33 cellular contexts compared by ENCODE assay signal in the genomic region with DNA sequence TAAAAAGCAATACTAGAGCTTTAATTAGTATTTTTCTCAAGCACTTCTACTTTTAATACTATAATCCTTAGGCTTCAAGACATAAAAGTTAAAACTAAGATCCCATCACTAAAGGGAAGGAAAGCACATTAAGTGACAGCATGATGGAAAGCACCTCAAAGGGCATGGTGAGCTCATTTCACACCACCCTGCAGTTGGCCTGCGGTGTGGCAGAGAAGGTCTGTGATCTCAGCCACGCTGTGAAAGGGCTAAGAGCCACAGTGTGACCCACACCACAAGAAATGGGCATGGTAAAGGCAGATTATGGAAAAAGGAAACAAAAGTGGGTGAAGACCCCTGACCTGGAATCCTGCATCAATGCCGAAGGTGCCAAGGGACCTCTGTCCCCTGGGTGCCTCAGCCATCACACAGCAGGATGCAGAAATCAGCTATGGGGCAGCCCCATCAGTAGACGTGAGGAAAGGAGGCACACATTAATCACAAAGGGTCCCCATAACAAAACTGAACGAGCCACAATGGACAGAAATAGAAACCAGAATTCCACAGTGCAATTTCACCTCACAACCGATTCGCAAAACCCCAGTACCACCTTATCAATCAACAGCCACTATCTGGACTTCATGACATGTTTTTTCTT.
"Had no signal": no experiment of that assay in that cellular context is flagged by ENCODE, and none has a peak within 500 bp of the region (broad histone marks: within the 10 kb centered on the region; RNA-seq: fewer than 3 reads in every experiment).

No MANE protein-coding gene starts in this region.

- H3K4me3 Mint-ChIP-seq: activated naive CD4-positive, alpha-beta T cell treated with anti-CD3 and anti-CD28 coated beads, Interleukin-2, amount 10 ng/mL, durations not matched to agents 7 days and 5 days; activated naive CD8-positive, alpha-beta T cell; activated T-cell treated with anti-CD3 and anti-CD28 coated beads, Interleukin-2, amount 50 U/mL, for 4 hours; T-cell had no signal

- H3K4me3 ChIP-seq: ascending aorta, cardiac muscle cell, Peyer's patch, SJSA1 had no signal

- H3K27ac Mint-ChIP-seq: activated naive CD4-positive, alpha-beta T cell treated with anti-CD3 and anti-CD28 coated beads, Interleukin-2, amount 10 ng/mL, durations not matched to agents 7 days and 5 days; activated naive CD8-positive, alpha-beta T cell; T-cell had no signal

- H3K27me3 Mint-ChIP-seq: activated naive CD4-positive, alpha-beta T cell treated with anti-CD3 and anti-CD28 coated beads, Interleukin-2, amount 10 ng/mL, durations not matched to agents 7 days and 5 days; activated naive CD8-positive, alpha-beta T cell; T-cell had no signal

- H3K4me1 Mint-ChIP-seq: activated naive CD4-positive, alpha-beta T cell treated with anti-CD3 and anti-CD28 coated beads, Interleukin-2, amount 10 ng/mL, durations not matched to agents 7 days and 5 days; T-cell had no signal

- H3K27ac ChIP-seq: ascending aorta, cardiac muscle cell, KMS-11, Peyer's patch, SJSA1, WERI-Rb-1 had no signal

- H3K9me3 ChIP-seq: ascending aorta, Peyer's patch, SJSA1 had no signal

- H3K9me3 Mint-ChIP-seq: activated naive CD4-positive, alpha-beta T cell treated with anti-CD3 and anti-CD28 coated beads, Interleukin-2, amount 10 ng/mL, durations not matched to agents 7 days and 5 days; activated T-cell treated with anti-CD3 and anti-CD28 coated beads, Interleukin-2, amount 50 U/mL, for 4 hours; T-cell had no signal

- H3K4me1 ChIP-seq: ascending aorta, Peyer's patch, SJSA1 had no signal

- ATAC-seq: activated T-cell treated with anti-CD3 and anti-CD28 coated beads, Interleukin-2, amount 50 U/mL, for 4 hours; PC-3; SK-N-SH treated with all-trans-retinoic acid at 6 μM for 48 hours; T-cell had no signal

- DNase-seq: activated CD4-positive, alpha-beta T cell treated with anti-CD3 and anti-CD28 coated beads for 1 hour; activated CD4-positive, alpha-beta T cell treated with anti-CD3 and anti-CD28 coated beads for 48 hours; activated CD4-positive, alpha-beta T cell treated with anti-CD3 and anti-CD28 coated beads, Interleukin-2, amount 50 U/mL, for 4 hours; activated CD4-positive, CD25-positive, alpha-beta regulatory T cell; activated CD8-positive, alpha-beta memory T cell treated with anti-CD3 and anti-CD28 coated beads, Interleukin-2, amount 50 U/mL, for 4 hours; activated effector memory CD4-positive, alpha-beta T cell treated with Interleukin-2 at 50 U/mL for 16 hours; activated naive CD4-positive, alpha-beta T cell treated with anti-CD3 and anti-CD28 coated beads, Interleukin-2, amount 10 ng/mL, durations not matched to agents 7 days and 5 days; activated T-cell treated with anti-CD3 and anti-CD28 coated beads for 4 hours; activated T-cell treated with anti-CD3 and anti-CD28 coated beads, Interleukin-2, amount 50 U/mL, for 4 hours; amygdala; MM.1S; MV-4-11; NCI-H1092; NCI-H1436 treated with DMSO at 0.1 percent for 48 hours; NCI-H1694 treated with DMSO at 0.1 percent for 48 hours; NCI-H2029; NCI-H510A; NCI-H526; NCI-H748 treated with DMSO at 0.1 percent for 48 hours; NK-92 treated with Interleukin-12 subunit alpha and Interleukin-12 subunit beta, amount 100 ng/mL, for 24 hours; PC-3; Peyer's patch; RPMI8226; SHP77 treated with DMSO at 0.1 percent for 48 hours; T-cell; T1000; WERI-Rb-1 had no signal

- H3K27me3 ChIP-seq: ascending aorta, cardiac muscle cell, Peyer's patch, SJSA1 had no signal

- H3K4me2 ChIP-seq: KMS-11 had no signal

- H3K9ac ChIP-seq: KMS-11 had no signal
